In genomic region chr6:116922853-116923548, GRCh38 we compare ENCODE assay signal across 25 cellular contexts. TPM values are rescaled to one million over a fixed set of nuclear protein-coding genes. Genes with fewer than 3 reads are reported as not detected.
"Had no signal": no experiment of that assay in that cellular context is flagged by ENCODE, and none has a peak within 500 bp of the region (broad histone marks: within the 10 kb centered on the region; RNA-seq: fewer than 3 reads in every experiment).

No MANE protein-coding gene starts in this region.

- H3K9me3 ChIP-seq: SJCRH30 had no signal

- ATAC-seq: activated CD8-positive, alpha-beta T cell treated with anti-CD3 and anti-CD28 coated beads, Interleukin-2, amount 10 ng/mL, durations not matched to agents 7 days and 5 days; activated naive CD4-positive, alpha-beta T cell treated with anti-CD3 and anti-CD28 coated beads, Interleukin-2, amount 50 U/mL, for 72 hours; activated naive CD8-positive, alpha-beta T cell treated with anti-CD3 and anti-CD28 coated beads, Interleukin-2, amount 50 U/mL, for 24 hours; Panc1; SK-N-SH treated with all-trans-retinoic acid at 6 μM for 48 hours; WTC11 had no signal

- H3K4me3 ChIP-seq: SJCRH30 had no signal

- DNase-seq: activated CD4-positive, alpha-beta T cell treated with anti-CD3 and anti-CD28 coated beads for 48 hours; activated CD4-positive, alpha-beta T cell treated with anti-CD3 and anti-CD28 coated beads, Interleukin-2, amount 50 U/mL, for 4 hours; activated CD4-positive, CD25-positive, alpha-beta regulatory T cell treated with anti-CD3 and anti-CD28 coated beads, Interleukin-2, amount 50 U/mL, for 72 hours; activated CD8-positive, alpha-beta memory T cell treated with anti-CD3 and anti-CD28 coated beads, Interleukin-2, amount 50 U/mL, for 48 hours; activated CD8-positive, alpha-beta T cell treated with anti-CD3 and anti-CD28 coated beads, Interleukin-2, amount 10 ng/mL, durations not matched to agents 7 days and 5 days; activated naive CD8-positive, alpha-beta T cell treated with anti-CD3 and anti-CD28 coated beads, Interleukin-2, amount 50 U/mL, for 24 hours; activated T-cell treated with anti-CD3 and anti-CD28 coated beads, Interleukin-2, amount 50 U/mL, for 1 hour; amygdala; NCI-H1048; NCI-H146; NCI-H187 treated with DMSO at 0.1 percent for 48 hours; NCI-H2081 treated with DMSO at 0.1 percent for 48 hours; NCI-H2171 treated with DMSO at 0.1 percent for 48 hours; NCI-H226; NCI-H526; NK-92 treated with Interleukin-12 subunit alpha and Interleukin-12 subunit beta, amount 100 ng/mL, for 24 hours; Right ventricle myocardium superior; RPMI8226; SJCRH30 had no signal

- H3K27ac ChIP-seq: SJCRH30 had no signal

- H3K36me3 ChIP-seq: SJCRH30 had no signal

- H3K4me1 ChIP-seq: SJCRH30 had no signal

RNA-seq across cellular contexts. Expression of gene RFX6, which starts 46.0 kb away (rescaled TPM):
- total RNA-seq: activated CD8-positive, alpha-beta T cell treated with anti-CD3 and anti-CD28 coated beads, Interleukin-2, amount 10 ng/mL, durations not matched to agents 7 days and 5 days; activated naive CD4-positive, alpha-beta T cell treated with anti-CD3 and anti-CD28 coated beads, Interleukin-2, amount 50 U/mL, for 72 hours; astrocyte; NCI-H460; Right ventricle myocardium superior; SJCRH30; WTC11 had no signal
